28 cellular contexts compared by ENCODE assay signal in the genomic region with DNA sequence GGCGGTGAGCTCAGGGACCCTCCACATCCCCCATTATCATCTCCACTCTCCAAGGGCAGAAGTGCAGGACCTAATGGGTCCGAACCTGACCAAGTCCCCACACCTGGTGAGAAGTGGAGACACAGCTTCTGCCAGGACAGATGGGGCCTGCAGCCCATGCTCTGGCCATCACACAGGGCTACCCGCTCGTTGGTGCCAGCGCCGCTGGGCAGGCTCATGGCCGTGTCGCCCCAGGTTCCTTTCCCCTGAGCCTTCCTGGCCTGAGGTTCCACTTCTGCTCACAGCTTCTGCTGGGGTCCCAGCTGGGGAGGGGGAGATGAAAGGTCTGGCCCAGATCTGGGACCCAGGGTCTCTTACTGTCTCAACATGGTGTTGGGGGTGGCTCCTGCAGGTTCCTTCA.
"Had no signal": no experiment of that assay in that cellular context is flagged by ENCODE, and none has a peak within 500 bp of the region (broad histone marks: within the 10 kb centered on the region; RNA-seq: fewer than 3 reads in every experiment).

No MANE protein-coding gene starts in this region.

- H3K27ac Mint-ChIP-seq: stimulated activated effector memory CD8-positive, alpha-beta T cell treated with anti-CD3 and anti-CD28 coated beads, Interleukin-12 subunit alpha, Interleukin-12 subunit beta, amount 100 ng/mL, for 72 hours; stimulated activated memory B cell treated with anti-CD40 and anti-IgM and Interleukin-4, amounts not matched to agents 10 μg/mL and 1 μg/mL and 100 μg/mL, for 72 hours; stimulated activated naive B cell treated with anti-CD40 and anti-IgM and Interleukin-4, amounts not matched to agents 10 μg/mL and 1 μg/mL and 100 μg/mL, for 72 hours; stimulated activated naive CD8-positive, alpha-beta T cell treated with anti-CD3 and anti-CD28 coated beads, Interleukin-15, amount 100 ng/mL, for 72 hours; stimulated activated naive CD8-positive, alpha-beta T cell treated with anti-CD3 and anti-CD28 coated beads, Interleukin-15, Interleukin-2, amounts not matched to agents 100 ng/mL and 50 ng/mL, for 24 hours; type B pancreatic cell had no signal

- H3K4me1 ChIP-seq: stomach, suprapubic skin, testis, thyroid gland, tibial artery, tibial nerve, transverse colon, upper lobe of left lung, upper lobe of right lung, uterus, vagina had no signal

- H3K27me3 ChIP-seq: testis, thyroid gland, tibial nerve, transverse colon, upper lobe of left lung, upper lobe of right lung, uterus, vagina had no signal

- ATAC-seq: stimulated activated effector memory CD8-positive, alpha-beta T cell treated with anti-CD3 and anti-CD28 coated beads, Interleukin-12 subunit alpha, Interleukin-12 subunit beta, amount 100 ng/mL, for 72 hours; stimulated activated memory B cell treated with anti-CD40 and anti-IgM and Interleukin-4, amounts not matched to agents 10 μg/mL and 1 μg/mL and 100 μg/mL, for 72 hours; stimulated activated naive B cell treated with anti-CD40 and anti-IgM and Interleukin-4, amounts not matched to agents 10 μg/mL and 1 μg/mL and 100 μg/mL, for 72 hours; stimulated activated naive CD8-positive, alpha-beta T cell treated with anti-CD3 and anti-CD28 coated beads, Interleukin-15, amount 100 ng/mL, for 72 hours; stimulated activated naive CD8-positive, alpha-beta T cell treated with anti-CD3 and anti-CD28 coated beads, Interleukin-15, Interleukin-2, amounts not matched to agents 100 U/mL and 50 U/mL, for 24 hours; upper lobe of right lung had no signal

- H3K27me3 Mint-ChIP-seq: stimulated activated naive CD8-positive, alpha-beta T cell treated with anti-CD3 and anti-CD28 coated beads, Interleukin-15, amount 100 ng/mL, for 72 hours had no signal

- H3K4me1 Mint-ChIP-seq: stimulated activated effector memory CD8-positive, alpha-beta T cell treated with anti-CD3 and anti-CD28 coated beads, Interleukin-12 subunit alpha, Interleukin-12 subunit beta, amount 100 ng/mL, for 72 hours; stimulated activated memory B cell treated with anti-CD40 and anti-IgM and Interleukin-4, amounts not matched to agents 10 μg/mL and 1 μg/mL and 100 μg/mL, for 72 hours; stimulated activated naive B cell treated with anti-CD40 and anti-IgM and Interleukin-4, amounts not matched to agents 10 μg/mL and 1 μg/mL and 100 μg/mL, for 72 hours; stimulated activated naive CD8-positive, alpha-beta T cell treated with anti-CD3 and anti-CD28 coated beads, Interleukin-15, amount 100 ng/mL, for 72 hours had no signal

- H3K36me3 Mint-ChIP-seq: stimulated activated effector memory CD8-positive, alpha-beta T cell treated with anti-CD3 and anti-CD28 coated beads, Interleukin-12 subunit alpha, Interleukin-12 subunit beta, amount 100 ng/mL, for 72 hours; stimulated activated memory B cell treated with anti-CD40 and anti-IgM and Interleukin-4, amounts not matched to agents 10 μg/mL and 1 μg/mL and 100 μg/mL, for 72 hours; stimulated activated naive B cell treated with anti-CD40 and anti-IgM and Interleukin-4, amounts not matched to agents 10 μg/mL and 1 μg/mL and 100 μg/mL, for 72 hours; type B pancreatic cell had no signal

- DNase-seq: stimulated activated CD4-positive, alpha-beta T cell treated with anti-CD3 and anti-CD28 coated beads, Interleukin-2, amount 100 ng/mL, for 48 hours; stimulated activated CD4-positive, alpha-beta T cell treated with anti-CD3 and anti-CD28 coated beads, Interleukin-4, amount 100 ng/mL, for 1 hour; stimulated activated CD4-positive, alpha-beta T cell treated with anti-CD3 and anti-CD28 coated beads, Interleukin-4, amount 100 ng/mL, for 24 hours; stimulated activated CD4-positive, alpha-beta T cell treated with anti-CD3 and anti-CD28 coated beads, Interleukin-4, amount 100 ng/mL, for 4 hours; stimulated activated CD8-positive, alpha-beta memory T cell treated with anti-CD3 and anti-CD28 coated beads, Interleukin-4, amount 100 ng/mL, for 48 hours; stimulated activated naive B cell treated with anti-CD40 and anti-IgM and Interleukin-4, amounts not matched to agents 10 μg/mL and 1 μg/mL and 100 μg/mL, for 72 hours; stimulated activated naive CD4-positive, alpha-beta T cell; stimulated activated naive CD4-positive, alpha-beta T cell treated with Interleukin-2 at 50 U/mL for 16 hours; stimulated activated naive CD8-positive, alpha-beta T cell treated with anti-CD3 and anti-CD28 coated beads, Interleukin-15, amount 100 ng/mL, for 72 hours; stimulated activated naive CD8-positive, alpha-beta T cell treated with anti-CD3 and anti-CD28 coated beads, Interleukin-15, Interleukin-2, amounts not matched to agents 100 U/mL and 50 U/mL, for 24 hours; stomach; substantia nigra; testis; thyroid gland; tibial artery; transverse colon; trophoblast cell; upper lobe of right lung; uterus had no signal

- H3K9me3 ChIP-seq: stomach, suprapubic skin, testis, thoracic aorta, thyroid gland, tibial artery, tibial nerve, transverse colon, upper lobe of left lung, upper lobe of right lung, uterus, vagina had no signal

- H3K4me3 ChIP-seq: stomach, suprapubic skin, testis, thoracic aorta, thyroid gland, tibial artery, tibial nerve, transverse colon, upper lobe of left lung, upper lobe of right lung, uterus, vagina had no signal

- H3K27ac ChIP-seq: stomach, suprapubic skin, testis, thoracic aorta, thyroid gland, tibial artery, tibial nerve, transverse colon, upper lobe of left lung, upper lobe of right lung, uterus, vagina had no signal

- H3K4me3 Mint-ChIP-seq: stimulated activated effector memory CD8-positive, alpha-beta T cell treated with anti-CD3 and anti-CD28 coated beads, Interleukin-12 subunit alpha, Interleukin-12 subunit beta, amount 100 ng/mL, for 72 hours; stimulated activated memory B cell treated with anti-CD40 and anti-IgM and Interleukin-4, amounts not matched to agents 10 μg/mL and 1 μg/mL and 100 μg/mL, for 72 hours; stimulated activated naive B cell treated with anti-CD40 and anti-IgM and Interleukin-4, amounts not matched to agents 10 μg/mL and 1 μg/mL and 100 μg/mL, for 72 hours; stimulated activated naive CD8-positive, alpha-beta T cell treated with anti-CD3 and anti-CD28 coated beads, Interleukin-15, amount 100 ng/mL, for 72 hours; stimulated activated naive CD8-positive, alpha-beta T cell treated with anti-CD3 and anti-CD28 coated beads, Interleukin-15, Interleukin-2, amounts not matched to agents 100 ng/mL and 50 ng/mL, for 24 hours; type B pancreatic cell had no signal

- H3K9me3 Mint-ChIP-seq: stimulated activated effector memory CD8-positive, alpha-beta T cell treated with anti-CD3 and anti-CD28 coated beads, Interleukin-12 subunit alpha, Interleukin-12 subunit beta, amount 100 ng/mL, for 72 hours; stimulated activated memory B cell treated with anti-CD40 and anti-IgM and Interleukin-4, amounts not matched to agents 10 μg/mL and 1 μg/mL and 100 μg/mL, for 72 hours; stimulated activated naive B cell treated with anti-CD40 and anti-IgM and Interleukin-4, amounts not matched to agents 10 μg/mL and 1 μg/mL and 100 μg/mL, for 72 hours; stimulated activated naive CD8-positive, alpha-beta T cell treated with anti-CD3 and anti-CD28 coated beads, Interleukin-15, amount 100 ng/mL, for 72 hours; stimulated activated naive CD8-positive, alpha-beta T cell treated with anti-CD3 and anti-CD28 coated beads, Interleukin-15, Interleukin-2, amounts not matched to agents 100 ng/mL and 50 ng/mL, for 24 hours; type B pancreatic cell had no signal

- H3K36me3 ChIP-seq: stomach, suprapubic skin, thoracic aorta, thyroid gland, tibial artery, tibial nerve, transverse colon, upper lobe of left lung, upper lobe of right lung, uterus, vagina had no signal
